In the genomic region with DNA sequence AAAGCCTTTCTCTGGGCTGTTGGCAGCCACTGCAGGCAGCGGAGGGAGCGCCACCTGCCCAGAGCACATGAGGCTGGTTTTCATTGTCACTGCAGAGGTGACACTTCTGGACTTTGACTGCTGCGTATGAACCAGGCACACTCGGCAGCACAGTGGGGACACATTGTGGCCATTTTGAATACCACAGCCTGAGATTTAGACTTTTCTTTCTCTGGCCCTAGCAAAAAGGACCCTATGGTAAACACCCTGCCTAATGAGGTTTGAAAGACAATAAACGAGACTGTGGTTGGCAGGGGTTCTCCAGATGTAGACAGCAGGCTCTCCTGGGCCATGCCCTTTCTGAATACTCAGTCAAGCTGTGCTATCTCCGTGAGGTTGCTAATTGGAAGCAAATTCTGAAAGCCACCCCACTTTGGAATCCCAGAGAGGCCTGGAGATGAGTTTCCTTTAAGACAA, we compare ENCODE assay signal across 8 cellular contexts. TPM values are rescaled to one million over a fixed set of nuclear protein-coding genes. Genes with fewer than 3 reads are reported as not detected.
A peak's percentile ranks its signal among the peaks of the same experiment; 100 is the strongest.
DNase-seq lines count a peak whose midpoint lies in the region; ATAC-seq and TF ChIP-seq lines count a peak whose summit lies in the region.

No MANE protein-coding gene starts in this region.

- H3K27me3 Mint-ChIP-seq in activated T-cell treated with anti-CD3 and anti-CD28 coated beads, Interleukin-2, amount 50 U/mL, for 4 hours (ENCODE audit: low read depth): peaks cover 21% of the 10 kb centered on the region

- CTCF ChIA-PET in A673 (lab: Charles Lee): interaction anchor here (1.8 kb wide), 1 partner anchor 428 kb away, joined by 6 read pairs; no protein-coding TSS in a partner anchor

- H3K36me3 Mint-ChIP-seq in activated T-cell treated with anti-CD3 and anti-CD28 coated beads, Interleukin-2, amount 50 U/mL, for 4 hours (ENCODE audit: insufficient read depth): no peaks in the 10 kb centered on the region

- H3K9me3 ChIP-seq in A673 (ENCODE audit: low read depth, low read length, poor library complexity, severe bottlenecking): no peaks in the 10 kb centered on the region

- POLR2A ChIA-PET in A673 (lab: Charles Lee; ENCODE audit: low non-redundant PET): no interaction called here

- no TSS peak for BruUV-seq in A673 (replicated peaks; lab: Mats Ljungman, UMichigan)

- H3K4me1 Mint-ChIP-seq in activated T-cell treated with anti-CD3 and anti-CD28 coated beads, Interleukin-2, amount 50 U/mL, for 4 hours (ENCODE audit: low read depth): peaks cover 4% of the 10 kb centered on the region

- H3K27ac ChIP-seq in A673 (ENCODE audit: low read depth, low read length, poor library complexity, severe bottlenecking): no peak overlapping the region

- no peaks in the 10 kb centered on the region for H3K9me3 Mint-ChIP-seq in activated T-cell treated with anti-CD3 and anti-CD28 coated beads, Interleukin-2, amount 50 U/mL, for 4 hours

- ATAC-seq in HG03060 (IDR thresholded peaks at IDR 0.05; ENCODE audit: low read depth, unreplicated experiment): peak; percentile 66
- ATAC-seq in activated T-cell treated with anti-CD3 and anti-CD28 coated beads, Interleukin-2, amount 50 U/mL, for 4 hours: peak; percentile 36 to 55

- peak; percentile 56 for DNase-seq in A673 (ENCODE audit: low spot score)
- peak; percentile 47 for DNase-seq in NCI-H446 treated with DMSO at 0.1 percent for 48 hours (lab: John Stamatoyannopoulos, UW)
- DNase-seq in activated T-cell treated with anti-CD3 and anti-CD28 coated beads, Interleukin-2, amount 50 U/mL, for 4 hours: no peak
- peak; percentile 32 to 81 (median 59) for DNase-seq in head of caudate nucleus
- peak; percentile 72 for DNase-seq in pons (ENCODE audit: low spot score)
- DNase-seq in NK-92 treated with Interleukin-12 subunit alpha and Interleukin-12 subunit beta, amount 100 ng/mL, for 24 hours (lab: John Stamatoyannopoulos, UW): no peak

- H3K36me3 ChIP-seq in A673 (ENCODE audit: insufficient read depth, low read length, poor library complexity, severe bottlenecking): no peaks in the 10 kb centered on the region

- TF ChIP-seq CTCF in A673 (conservative IDR thresholded peaks at IDR 0.05; ENCODE audit: low read depth, low read length): peak; percentile 64
- peak; percentile 75 for TF ChIP-seq CTCF in GM12873 (IDR thresholded peaks at IDR 0.05; ENCODE audit: insufficient read depth, low read depth, low read length, missing control alignments)

- no peak overlapping the region for H3K4me3 ChIP-seq in A673 (ENCODE audit: low read depth, low read length, poor library complexity, severe bottlenecking)

- H3K4me1 ChIP-seq in A673 (ENCODE audit: insufficient read depth, low read length, poor library complexity, severe bottlenecking): no peaks in the 10 kb centered on the region

- intact Hi-C loops in A673 (cut with micrococcal nuclease; ENCODE audit: unreplicated experiment) (loop anchor here (1.0 kb wide), 1 partner anchor 429 kb away; no protein-coding TSS in a partner anchor), head of caudate nucleus (cut with DNase I) (no loop called here)

- no peak overlapping the region for H3K4me3 Mint-ChIP-seq in activated T-cell treated with anti-CD3 and anti-CD28 coated beads, Interleukin-2, amount 50 U/mL, for 4 hours

- H3K27me3 ChIP-seq in A673 (replicated peaks; ENCODE audit: insufficient read depth, low read depth, low read length, poor library complexity): no peaks in the 10 kb centered on the region

RNA-seq across cellular contexts. Expression of gene KCNE2, which starts 12.0 kb away (rescaled TPM):
- total RNA-seq in A673 (2021): 0.31 and 0.39 TPM in 2 replicates
- total RNA-seq in activated T-cell treated with anti-CD3 and anti-CD28 coated beads, Interleukin-2, amount 50 U/mL, for 4 hours: not detected

RNA-seq across cellular contexts. Expression of gene SMIM11, which starts 23.5 kb away (rescaled TPM):
- 1.3 and 7.7 TPM in 2 replicates for total RNA-seq in A673 (2021)
- total RNA-seq in activated T-cell treated with anti-CD3 and anti-CD28 coated beads, Interleukin-2, amount 50 U/mL, for 4 hours: 10 to 100 TPM; 22.8 to 28.9 (median 27.9) TPM

Comparison
In these comparisons a context has a peak if more than half of its experiments do, and no peak if none do; other contexts are left out.
1. DNase-seq: peak in A673 (single experiment), NCI-H446 treated with DMSO at 0.1 percent for 48 hours (single experiment), head of caudate nucleus (42 of 42) and pons (single experiment); none in activated T-cell treated with anti-CD3 and anti-CD28 coated beads, Interleukin-2, amount 50 U/mL, for 4 hours (single experiment) and NK-92 treated with Interleukin-12 subunit alpha and Interleukin-12 subunit beta, amount 100 ng/mL, for 24 hours (single experiment).